ENCODE assay signal across 8 cellular contexts in genomic region chr5:139560752-139561654, GRCh38. TPM values are rescaled to one million over a fixed set of nuclear protein-coding genes. Genes with fewer than 3 reads are reported as not detected.
DNase-seq lines count a peak whose midpoint lies in the region; ATAC-seq, FAIRE-seq and TF ChIP-seq lines count a peak whose summit lies in the region.

Gene UBE2D2 (plus strand): TSS chr5:139561339. CDS start chr5:139561792, 453 bp downstream.

- H2AK5ac ChIP-seq in H1 (ENCODE audit: low read depth, low read length) (peak within 1 kb of the TSS; percentile 70; the same call in 1 of the 2 replicates), mesenchymal stem cell (ENCODE audit: low read length, severe bottlenecking) (no peak within 1 kb of the TSS)

- no peak for TF ChIP-seq CTCF in H1 (IDR thresholded peaks at IDR 0.05; ENCODE audit: control extremely low read depth in 1 of 3, insufficient read depth in 1 of 3, low read depth in 1 of 3, low read length in 3 of 3)

- H2BK15ac ChIP-seq in H1 (ENCODE audit: low read length) (peak within 1 kb of the TSS; percentile 88; the same call in 1 of the 2 replicates), mesenchymal stem cell (ENCODE audit: low read depth, poor library complexity, severe bottlenecking) (peak within 1 kb of the TSS; percentile 83)

- H4K8ac ChIP-seq in H1 (ENCODE audit: extremely low read depth, insufficient read depth, low read length) (peak within 1 kb of the TSS; percentile 96), mesenchymal stem cell (ENCODE audit: low read length) (peak within 1 kb of the TSS; percentile 98)

- H4K91ac ChIP-seq in H1 (replicated peaks; ENCODE audit: insufficient read length, low read length) (peak within 1 kb of the TSS; percentile 98), mesenchymal stem cell (ENCODE audit: low read length) (peak within 1 kb of the TSS; percentile 99)

- H2BK120ac ChIP-seq in H1 (replicated peaks; ENCODE audit: low read depth, low read length) (peak within 1 kb of the TSS; percentile 36), mesenchymal stem cell (ENCODE audit: low read depth, low read length) (peak within 1 kb of the TSS; percentile 85)

- H3K36me3 Mint-ChIP-seq in activated CD8-positive, alpha-beta memory T cell treated with anti-CD3 and anti-CD28 coated beads, Interleukin-2, amount 10 ng/mL, durations not matched to agents 7 days and 5 days = peaks cover 21% of the 10 kb centered on the region

- peak within 1 kb of the TSS; percentile 73 to 74 for H3K4me2 ChIP-seq in H1 (ENCODE audit: insufficient read depth in 1 of 2, low read depth in 2 of 2, low read length in 2 of 2)
- peak within 1 kb of the TSS; percentile 85 for H3K4me2 ChIP-seq in mesenchymal stem cell (ENCODE audit: low read length, poor library complexity, severe bottlenecking)

- H2BK12ac ChIP-seq in H1 (ENCODE audit: low read depth, low read length) = peak within 1 kb of the TSS; percentile 19; the same call in 1 of the 2 replicates
- no peak within 1 kb of the TSS for H2BK12ac ChIP-seq in mesenchymal stem cell (ENCODE audit: low read length in 2 of 2)

- H3K14ac ChIP-seq in H1 (ENCODE audit: insufficient read length) (no peak within 1 kb of the TSS), mesenchymal stem cell (ENCODE audit: low read length in 2 of 2) (peak within 1 kb of the TSS; percentile 91 to 97)

- peak within 1 kb of the TSS; percentile 96 for H3K27ac ChIP-seq in HUES48 (ENCODE audit: low read depth, low read length)
- H3K27ac ChIP-seq in H1 (ENCODE audit: low read depth, low read length) = peak within 1 kb of the TSS; percentile 80
- H3K27ac ChIP-seq in mesenchymal stem cell (ENCODE audit: low read length, poor library complexity, severe bottlenecking) = peak within 1 kb of the TSS; percentile 87

- H3K79me2 ChIP-seq in H1 (ENCODE audit: control insufficient read depth in 1 of 2, insufficient read depth in 2 of 2, low read length in 2 of 2) = peaks cover 23 to 44% of the 10 kb centered on the region in 2 experiments

- H2BK20ac ChIP-seq in H1 (ENCODE audit: low read length) = 0 out of 2 replicates have a peak within 1 kb of the TSS, but pooled peaks have one; percentile 80

- in situ Hi-C loops in Caki2 (cut with HindIII; ENCODE audit: low pct_unique_long_range_greater_than_20kb, low sequenced_read_pairs) = no loop called here

- TF ChIP-seq RAD21 in H1 (IDR thresholded peaks at IDR 0.05 in 1 of 2, conservative IDR thresholded peaks at IDR 0.05 in 1 of 2; ENCODE audit: low read depth in 2 of 2, low read length in 2 of 2) = peak in 1 of 2 experiments; percentile 5; a peak in 1 of 4 replicates

- no peaks in the 10 kb centered on the region for H3K9me3 Mint-ChIP-seq in activated CD8-positive, alpha-beta memory T cell treated with anti-CD3 and anti-CD28 coated beads, Interleukin-2, amount 10 ng/mL, durations not matched to agents 7 days and 5 days (ENCODE audit: low read depth)

- peak; percentile 49 to 86 for TF ChIP-seq POLR2A in H1 (IDR thresholded peaks at IDR 0.05; ENCODE audit: control extremely low read depth in 1 of 2, low read depth in 2 of 2, low read length in 2 of 2)

- H3K4ac ChIP-seq in H1 (replicated peaks; ENCODE audit: insufficient read length, low read depth, low read length) = peak within 1 kb of the TSS; percentile 82
- H3K4ac ChIP-seq in mesenchymal stem cell (ENCODE audit: low read depth in 1 of 2, low read length in 2 of 2) = peak within 1 kb of the TSS; percentile 88 to 97

- H4K5ac ChIP-seq in H1 (ENCODE audit: insufficient read length, low read depth, low read length) = peak within 1 kb of the TSS; percentile 96

- H3K4me1 Mint-ChIP-seq in activated CD8-positive, alpha-beta memory T cell treated with anti-CD3 and anti-CD28 coated beads, Interleukin-2, amount 10 ng/mL, durations not matched to agents 7 days and 5 days = peaks cover 36% of the 10 kb centered on the region

- peak within 1 kb of the TSS; percentile 79 for H3K56ac ChIP-seq in H1 (replicated peaks; ENCODE audit: insufficient read length, low read depth, low read length)

- H3K18ac ChIP-seq in H1 (ENCODE audit: extremely low read depth, low read length) (peak within 1 kb of the TSS; percentile 97), mesenchymal stem cell (ENCODE audit: low read depth in 1 of 2, low read length in 2 of 2) (peak within 1 kb of the TSS; percentile 92 to 95)

- H3K36me3 ChIP-seq in HUES48 (ENCODE audit: control insufficient read depth, insufficient read depth, low read length) (peaks cover 20% of the 10 kb centered on the region), NT2/D1 (ENCODE audit: insufficient read depth, insufficient read length, low read length) (peaks cover 24% of the 10 kb centered on the region), H1 (ENCODE audit: control insufficient read depth in 2 of 4, insufficient read depth in 4 of 4, low read length in 3 of 4) (peaks cover 0 to 22% (median 3%) of the 10 kb centered on the region in 4 experiments; a peak in 2 of 8 replicates), mesenchymal stem cell (ENCODE audit: control insufficient read depth in 1 of 2, insufficient read depth in 2 of 2, low read depth in 1 of 2, low read length in 2 of 2) (peaks cover 0 to 8% of the 10 kb centered on the region in 2 experiments)

- H3K4me1 ChIP-seq in HUES48 (ENCODE audit: control insufficient read depth, insufficient read depth, low read length) (peaks cover 13% of the 10 kb centered on the region; the same call in 1 of the 2 replicates), NT2/D1 (ENCODE audit: insufficient read depth, insufficient read length) (peaks cover 3% of the 10 kb centered on the region), H1 (replicated peaks in 1 of 4; ENCODE audit: control insufficient read depth in 3 of 4, insufficient read depth in 4 of 4, low read length in 3 of 4) (peaks cover 0 to 4% (median 4%) of the 10 kb centered on the region in 4 experiments; a peak in 5 of 7 replicates), mesenchymal stem cell (ENCODE audit: control insufficient read depth, insufficient read depth, low read depth, low read length) (peaks cover 16% of the 10 kb centered on the region)

- H3K79me1 ChIP-seq in H1 (ENCODE audit: low read depth, low read length) (peaks cover 2% of the 10 kb centered on the region; the same call in 1 of the 2 replicates), mesenchymal stem cell (replicated peaks; ENCODE audit: low read length, poor library complexity, severe bottlenecking) (no peaks in the 10 kb centered on the region)

- no peak within 1 kb of the TSS for H3K23ac ChIP-seq in H1 (ENCODE audit: insufficient read length)
- peak within 1 kb of the TSS in 1 of 2 experiments; percentile 87 for H3K23ac ChIP-seq in mesenchymal stem cell (ENCODE audit: low read length in 2 of 2)

- H3K23me2 ChIP-seq in H1 (ENCODE audit: low read depth, low read length) = peaks cover 5% of the 10 kb centered on the region; the same call in 1 of the 2 replicates

- FAIRE-seq in H1 (lab: Jason Lieb, UNC) = no peak

- H2AFZ ChIP-seq in H1 (ENCODE audit: low read length) (peak within 1 kb of the TSS; percentile 81; the same call in 1 of the 2 replicates), mesenchymal stem cell (ENCODE audit: low read depth, low read length) (peak within 1 kb of the TSS; percentile 79)

- peak within 1 kb of the TSS; percentile 96 for H3K4me3 Mint-ChIP-seq in activated CD8-positive, alpha-beta memory T cell treated with anti-CD3 and anti-CD28 coated beads, Interleukin-2, amount 10 ng/mL, durations not matched to agents 7 days and 5 days

- H3K27ac Mint-ChIP-seq in activated CD8-positive, alpha-beta memory T cell treated with anti-CD3 and anti-CD28 coated beads, Interleukin-2, amount 10 ng/mL, durations not matched to agents 7 days and 5 days = peak within 1 kb of the TSS; percentile 94

- no peak for TF ChIP-seq EP300 in H1 (IDR thresholded peaks at IDR 0.05; ENCODE audit: borderline replicate concordance in 1 of 2, low read depth in 2 of 2, low read length in 2 of 2)

- H2BK5ac ChIP-seq in H1 (ENCODE audit: low read depth, low read length) (peak within 1 kb of the TSS; percentile 96), mesenchymal stem cell (ENCODE audit: low read depth, low read length, poor library complexity, severe bottlenecking) (peak within 1 kb of the TSS; percentile 89)

- DNase-seq in Caki2 (ENCODE audit: low read depth) (peak; percentile 92), NT2/D1 (ENCODE audit: low read depth, low spot score) (peak; percentile 95), H1 (ENCODE audit: low read depth in 1 of 2, low spot score in 2 of 2) (peak; percentile 90 to 97), mesenchymal stem cell (peak; percentile 98)
- DNase-seq in activated CD8-positive, alpha-beta memory T cell treated with anti-CD3 and anti-CD28 coated beads, Interleukin-2, amount 10 ng/mL, durations not matched to agents 7 days and 5 days = peak; percentile 98
- peak; percentile 93 for DNase-seq in stimulated activated CD8-positive, alpha-beta memory T cell treated with anti-CD3 and anti-CD28 coated beads, Interleukin-12 subunit alpha, Interleukin-12 subunit beta, amount 100 ng/mL, for 24 hours (ENCODE audit: extremely low read depth)

- peak; percentile 83 for ATAC-seq in GM21390 (IDR thresholded peaks at IDR 0.05; ENCODE audit: unreplicated experiment)
- peak; percentile 93 for ATAC-seq in activated CD8-positive, alpha-beta memory T cell treated with anti-CD3 and anti-CD28 coated beads, Interleukin-2, amount 10 ng/mL, durations not matched to agents 7 days and 5 days

- H3K9me3 ChIP-seq in HUES48 (ENCODE audit: control insufficient read depth, insufficient read depth, low read length) (no peaks in the 10 kb centered on the region), NT2/D1 (ENCODE audit: insufficient read depth, low read length) (no peaks in the 10 kb centered on the region), H1 (ENCODE audit: insufficient read depth in 2 of 2, low read depth in 1 of 2, low read length in 1 of 2) (no peaks in the 10 kb centered on the region), mesenchymal stem cell (ENCODE audit: control insufficient read depth, low read length) (no peaks in the 10 kb centered on the region)

- 3% methylated on average over 50 of the region's 89 CpGs; no CpG with 5 or more reads in 1 of the 2 experiments for WGBS in H1 (ENCODE audit: extremely low coverage in 1 of 2, insufficient coverage in 1 of 2, insufficient read length in 1 of 2, insufficient replicate concordance in 2 of 2, low coverage in 1 of 2, low lambda C conversion rate in 2 of 2, missing lambda C conversion rate in 1 of 2), 2 experiments
- WGBS in mesenchymal stem cell = 2% methylated on average over 75 of the region's 89 CpGs

- H3K27me3 Mint-ChIP-seq in activated CD8-positive, alpha-beta memory T cell treated with anti-CD3 and anti-CD28 coated beads, Interleukin-2, amount 10 ng/mL, durations not matched to agents 7 days and 5 days = no peaks in the 10 kb centered on the region

- peak within 1 kb of the TSS; percentile 83 for H3K9ac ChIP-seq in HUES48 (ENCODE audit: low read depth, low read length)
- H3K9ac ChIP-seq in NT2/D1 (ENCODE audit: insufficient read length, low read depth) = peak within 1 kb of the TSS; percentile 92
- H3K9ac ChIP-seq in H1 (replicated peaks in 1 of 4; ENCODE audit: extremely low read depth in 1 of 4, low read depth in 3 of 4, low read length in 3 of 4) = peak within 1 kb of the TSS; percentile 79 to 93 (median 82)
- peak within 1 kb of the TSS; percentile 98 for H3K9ac ChIP-seq in mesenchymal stem cell (ENCODE audit: low read length)

- POLR2A ChIA-PET in H1 (lab: Charles Lee; ENCODE audit: partially characterized antibody) = interaction anchor here (0.7 to 7.7 kb wide), 27 partner anchors 9 to 266 kb away, joined by 3 to 49 read pairs (median 4); partner anchors contain the start of genes DNAJC18, PAIP2 and STING1

- no peaks in the 10 kb centered on the region for H3K27me3 ChIP-seq in HUES48 (ENCODE audit: control insufficient read depth, insufficient read depth, low read length)
- no peaks in the 10 kb centered on the region for H3K27me3 ChIP-seq in NT2/D1 (ENCODE audit: insufficient read depth, insufficient read length)
- no peaks in the 10 kb centered on the region for H3K27me3 ChIP-seq in H1 (replicated peaks in 1 of 4; ENCODE audit: control insufficient read depth in 3 of 4, extremely low read depth in 1 of 4, insufficient read depth in 3 of 4, low read length in 3 of 4)
- no peaks in the 10 kb centered on the region for H3K27me3 ChIP-seq in mesenchymal stem cell (ENCODE audit: control insufficient read depth in 1 of 2, insufficient read depth in 1 of 2, low read length in 2 of 2)

- CTCF ChIA-PET in activated CD8-positive, alpha-beta memory T cell treated with anti-CD3 and anti-CD28 coated beads, Interleukin-2, amount 10 ng/mL, durations not matched to agents 7 days and 5 days (lab: Charles Lee) = interaction anchor here (0.8 to 9.1 kb wide), 8 partner anchors 13 to 204 kb away, joined by 3 to 92 read pairs (median 4); partner anchors contain the start of gene SPATA24
- CTCF ChIA-PET in H1 (lab: Charles Lee; ENCODE audit: partially characterized antibody) = interaction anchor here (0.7 to 6.8 kb wide), 9 partner anchors 13 to 137 kb away, joined by 3 to 43 read pairs (median 4); no protein-coding TSS in a partner anchor

- H3K4me3 ChIP-seq in HUES48 (ENCODE audit: low read depth, low read length) = peak within 1 kb of the TSS; percentile 83
- peak within 1 kb of the TSS; percentile 79 for H3K4me3 ChIP-seq in NT2/D1 (ENCODE audit: insufficient read length, low read depth)
- peak within 1 kb of the TSS; percentile 65 to 98 (median 80) for H3K4me3 ChIP-seq in H1 (ENCODE audit: extremely low read depth in 1 of 4, insufficient read depth in 2 of 4, low read depth in 3 of 4, low read length in 4 of 4)
- peak within 1 kb of the TSS; percentile 86 to 98 for H3K4me3 ChIP-seq in mesenchymal stem cell (ENCODE audit: insufficient read depth in 1 of 2, low read depth in 1 of 2, low read length in 2 of 2)

- peaks cover 6 to 9% of the 10 kb centered on the region in 2 experiments for H4K20me1 ChIP-seq in H1 (replicated peaks in 1 of 2; ENCODE audit: control insufficient read depth in 1 of 2, insufficient read depth in 2 of 2, low read length in 2 of 2)

RNA-seq across cellular contexts. Expression of gene UBE2D2, which starts in this region (rescaled TPM):
- 105 and 126 TPM in 2 replicates for total RNA-seq in Caki2 (2014; rRNA removed; shearing (Covaris generic); ENCODE audit: low replicate concordance)
- 100 to 1,000 TPM; 201 to 244 TPM for total RNA-seq in activated CD8-positive, alpha-beta memory T cell treated with anti-CD3 and anti-CD28 coated beads, Interleukin-2, amount 10 ng/mL, durations not matched to agents 7 days and 5 days
- total RNA-seq in H1 (2021; fragmentation: NEBNext Ultra II Directional; extraction: Animal tissue kit (Norgen Biotek cat#: 25700)) = 194 and 203 TPM in 2 replicates
- 57.8 and 66.9 TPM in 2 replicates for polyA plus RNA-seq in H1 (2011; rRNA removed)
- 57.5 TPM for polyA plus RNA-seq in H1 (2011; cell fraction: cytosol; rRNA removed)
- 20.2 TPM for polyA plus RNA-seq in H1 (2011; cell fraction: nucleus; rRNA removed)
- polyA plus RNA-seq in H1 (2012, experiment 1 of 2) = 137 to 209 TPM (median 142 TPM) in 4 replicates
- polyA plus RNA-seq in H1 (2012, experiment 2 of 2) = 246 TPM
- 91.5 TPM for polyA plus RNA-seq in H1 (2013, experiment 1 of 2)
- polyA plus RNA-seq in H1 (2013, experiment 2 of 2) = 95.8 TPM
- 46.3 and 52.7 TPM in 2 replicates for polyA minus RNA-seq in H1 (2011; rRNA and poly(A)+ RNA removed)
- 70.2 TPM for polyA minus RNA-seq in H1 (2011; cell fraction: cytosol; rRNA and poly(A)+ RNA removed)
- 30.4 TPM for polyA minus RNA-seq in H1 (2011; cell fraction: nucleus; rRNA and poly(A)+ RNA removed)
- 102 TPM for polyA plus RNA-seq in mesenchymal stem cell (2013, experiment 1 of 2)
- 107 TPM for polyA plus RNA-seq in mesenchymal stem cell (2013, experiment 2 of 2)

Comparison
In these comparisons a context has a peak if more than half of its experiments do, and no peak if none do; other contexts are left out.
1. Peak in every context shown above with its lines: DNase-seq, ATAC-seq, H3K4me3 ChIP-seq and H3K27ac ChIP-seq.